Comparison of ENCODE assay signal across 1 cellular context in genomic region chr5:54895816-54896341, GRCh38.
TF ChIP-seq lines count a peak whose summit lies in the region.

No MANE protein-coding gene starts in this region.

TF ChIP-seq in endothelial cell of umbilical vein, 7 proteins besides CTCF, POLR2A, EP300 and RAD21 (continued from another document):
- TF ChIP-seq MAX (IDR thresholded peaks at IDR 0.05; ENCODE audit: insufficient read depth, insufficient read length): no peak
TF ChIP-seq in endothelial cell of umbilical vein: peak in this region for 0.
